Comparison of ENCODE assay signal across 9 cellular contexts in genomic region chr7:23349484-23350157, GRCh38. TPM values are rescaled to one million over a fixed set of nuclear protein-coding genes. Genes with fewer than 3 reads are reported as not detected.
DNase-seq lines count a peak whose midpoint lies in the region; ATAC-seq, FAIRE-seq and TF ChIP-seq lines count a peak whose summit lies in the region.
"Had no signal": no experiment of that assay in that cellular context is flagged by ENCODE, and none has a peak within 500 bp of the region (broad histone marks: within the 10 kb centered on the region; RNA-seq: fewer than 3 reads in every experiment).

No MANE protein-coding gene starts in this region.

- H3K9ac ChIP-seq in H1 (replicated peaks in 1 of 4; ENCODE audit: extremely low read depth in 1 of 4, low read depth in 3 of 4, low read length in 3 of 4) (no peak overlapping the region; a peak in 1 of 7 replicates), neural cell (ENCODE audit: low read length) (no peak overlapping the region)

- H3K36me3 ChIP-seq in H1 (ENCODE audit: control insufficient read depth in 2 of 4, insufficient read depth in 4 of 4, low read length in 3 of 4) (peaks cover 13 to 66% (median 37%) of the 10 kb centered on the region in 4 experiments), neural cell (ENCODE audit: insufficient read depth, low read length) (peaks cover 4% of the 10 kb centered on the region)

- no peaks in the 10 kb centered on the region for H3K79me1 ChIP-seq in H1 (ENCODE audit: low read depth, low read length)

- FAIRE-seq in H1 (lab: Jason Lieb, UNC) = no peak

- no peak overlapping the region for H3K56ac ChIP-seq in H1 (replicated peaks; ENCODE audit: insufficient read length, low read depth, low read length)

- no peak overlapping the region for H2BK120ac ChIP-seq in H1 (replicated peaks; ENCODE audit: low read depth, low read length)

- no peak for TF ChIP-seq POLR2A in H1 (IDR thresholded peaks at IDR 0.05; ENCODE audit: control extremely low read depth in 1 of 2, low read depth in 2 of 2, low read length in 2 of 2)

- DNase-seq in EH (ENCODE audit: low read depth) (peak; percentile 94), NCI-H82 treated with DMSO at 0.1 percent for 48 hours (lab: John Stamatoyannopoulos, UW; ENCODE audit: unreplicated experiment) (peak; percentile 11), H1 (ENCODE audit: low read depth in 1 of 2, low spot score in 2 of 2) (no peak), DMS153 (lab: John Stamatoyannopoulos, UW) (no peak)
- DNase-seq: DMS79 treated with DMSO at 0.1 percent for 48 hours had no signal

- peak overlapping the region; percentile 11 for H4K91ac ChIP-seq in H1 (replicated peaks; ENCODE audit: insufficient read length, low read length)

- no peak overlapping the region; the same call in 1 of the 2 replicates for H2BK5ac ChIP-seq in H1 (ENCODE audit: low read depth, low read length)

- H2BK12ac ChIP-seq in H1 (ENCODE audit: low read depth, low read length) = no peak overlapping the region

- H3K4me1 ChIP-seq in H1 (replicated peaks in 1 of 4; ENCODE audit: control insufficient read depth in 3 of 4, insufficient read depth in 4 of 4, low read length in 3 of 4) = peaks cover 0 to 3% (median 2%) of the 10 kb centered on the region in 4 experiments; a peak in 1 of 7 replicates

- no peak overlapping the region for H2BK15ac ChIP-seq in H1 (ENCODE audit: low read length)

- peak overlapping the region; percentile 18 for H4K5ac ChIP-seq in H1 (ENCODE audit: insufficient read length, low read depth, low read length)

- H3K4me3 ChIP-seq in H1 (ENCODE audit: extremely low read depth in 1 of 4, insufficient read depth in 2 of 4, low read depth in 3 of 4, low read length in 4 of 4) (no peak overlapping the region), neural cell (ENCODE audit: low read length) (peak overlapping the region; percentile 15)

- no peak overlapping the region for H2BK20ac ChIP-seq in H1 (ENCODE audit: low read length)

- no peak overlapping the region for H3K14ac ChIP-seq in H1 (ENCODE audit: insufficient read length)

- no peak overlapping the region for H2AK5ac ChIP-seq in H1 (ENCODE audit: low read depth, low read length)

- no peak overlapping the region for H4K8ac ChIP-seq in H1 (ENCODE audit: extremely low read depth, insufficient read depth, low read length)

- H3K4me2 ChIP-seq in H1 (ENCODE audit: insufficient read depth in 1 of 2, low read depth in 2 of 2, low read length in 2 of 2) (no peak overlapping the region), neural cell (ENCODE audit: low read length) (no peak overlapping the region)

- no peak overlapping the region for H3K23ac ChIP-seq in H1 (ENCODE audit: insufficient read length)

- H3K79me2 ChIP-seq in H1 (ENCODE audit: control insufficient read depth in 1 of 2, insufficient read depth in 2 of 2, low read length in 2 of 2) = peaks cover 0 to 34% of the 10 kb centered on the region in 2 experiments; a peak in 2 of 4 replicates
- no peaks in the 10 kb centered on the region for H3K79me2 ChIP-seq in neural cell (replicated peaks; ENCODE audit: insufficient read depth, low read length)

- ATAC-seq in GM18868 (IDR thresholded peaks at IDR 0.05; ENCODE audit: unreplicated experiment) (no peak), HG02678 (IDR thresholded peaks at IDR 0.05; ENCODE audit: unreplicated experiment) (no peak), HG03520 (IDR thresholded peaks at IDR 0.05; ENCODE audit: unreplicated experiment) (no peak)

- H3K4ac ChIP-seq in H1 (replicated peaks; ENCODE audit: insufficient read length, low read depth, low read length) = peak overlapping the region; percentile 33

- H3F3A ChIP-seq in neural cell (ENCODE audit: insufficient read depth, low read length, poor library complexity, severe bottlenecking) = peaks cover 3% of the 10 kb centered on the region

- no peaks in the 10 kb centered on the region for H3K9me3 ChIP-seq in H1 (ENCODE audit: insufficient read depth in 2 of 2, low read depth in 1 of 2, low read length in 1 of 2)
- no peaks in the 10 kb centered on the region for H3K9me3 ChIP-seq in neural cell (ENCODE audit: low read length)

- whole genome bisulfite sequencing in H1 (ENCODE audit: extremely low coverage in 1 of 2, insufficient coverage in 1 of 2, insufficient read length in 1 of 2, insufficient replicate concordance in 2 of 2, low coverage in 1 of 2, low lambda C conversion rate in 2 of 2, missing lambda C conversion rate in 1 of 2), 2 experiments = 86% methylated on average over 7 of the region's 7 CpGs; no CpG with 5 or more reads in 1 of the 2 experiments

- no peaks in the 10 kb centered on the region for H3K23me2 ChIP-seq in H1 (ENCODE audit: low read depth, low read length)

- no peaks in the 10 kb centered on the region for H3K9me2 ChIP-seq in neural cell (ENCODE audit: insufficient read depth, low read length)

- no peak for TF ChIP-seq EP300 in H1 (IDR thresholded peaks at IDR 0.05; ENCODE audit: borderline replicate concordance in 1 of 2, low read depth in 2 of 2, low read length in 2 of 2)
- TF ChIP-seq EP300 in neural cell (conservative IDR thresholded peaks at IDR 0.05; ENCODE audit: poor library complexity, severe bottlenecking) = no peak

- CTCF ChIA-PET in H1 (lab: Charles Lee; ENCODE audit: partially characterized antibody) = interaction anchor here (0.7 to 1.7 kb wide), 6 partner anchors 8 to 118 kb away, joined by 3 to 5 read pairs (median 3); no protein-coding TSS in a partner anchor

- H2AFZ ChIP-seq in H1 (ENCODE audit: low read length) (no peak overlapping the region), neural cell (ENCODE audit: low read depth, low read length) (no peak overlapping the region)

- H4K20me1 ChIP-seq in H1 (replicated peaks in 1 of 2; ENCODE audit: control insufficient read depth in 1 of 2, insufficient read depth in 2 of 2, low read length in 2 of 2) = peaks cover 5 to 7% of the 10 kb centered on the region in 2 experiments
- no peaks in the 10 kb centered on the region for H4K20me1 ChIP-seq in neural cell (ENCODE audit: insufficient read depth)

- POLR2A ChIA-PET in H1 (lab: Charles Lee; ENCODE audit: partially characterized antibody) = interaction anchor here (0.8 to 1.7 kb wide), 8 partner anchors 9 to 173 kb away, joined by 3 to 5 read pairs (median 3); partner anchors contain the start of gene MALSU1

- TF ChIP-seq RAD21 in H1 (IDR thresholded peaks at IDR 0.05 in 1 of 2, conservative IDR thresholded peaks at IDR 0.05 in 1 of 2; ENCODE audit: low read depth in 2 of 2, low read length in 2 of 2) (no peak), neural cell (conservative IDR thresholded peaks at IDR 0.05) (no peak)

- H3K27ac ChIP-seq in H1 (ENCODE audit: low read depth, low read length) (no peak overlapping the region), neural cell (ENCODE audit: low read length) (no peak overlapping the region)

- H3K27me3 ChIP-seq in H1 (replicated peaks in 1 of 4; ENCODE audit: control insufficient read depth in 3 of 4, extremely low read depth in 1 of 4, insufficient read depth in 3 of 4, low read length in 3 of 4) (no peaks in the 10 kb centered on the region), neural cell (ENCODE audit: insufficient read depth, low read depth, low read length) (no peaks in the 10 kb centered on the region)

- H3K18ac ChIP-seq in H1 (ENCODE audit: extremely low read depth, low read length) = no peak overlapping the region

- TF ChIP-seq CTCF in H1 (IDR thresholded peaks at IDR 0.05; ENCODE audit: control extremely low read depth in 1 of 3, insufficient read depth in 1 of 3, low read depth in 1 of 3, low read length in 3 of 3) (no peak), neural cell (IDR thresholded peaks at IDR 0.05; ENCODE audit: poor library complexity, severe bottlenecking) (no peak)

TF ChIP-seq in H1, 55 proteins besides CTCF, POLR2A, EP300 and RAD21 (continues in another document):
- TF ChIP-seq MAX (IDR thresholded peaks at IDR 0.05) = no peak
- TF ChIP-seq TAF1 (IDR thresholded peaks at IDR 0.05; ENCODE audit: low read depth, low read length) = no peak
- TF ChIP-seq E2F6 (IDR thresholded peaks at IDR 0.05) = no peak
- TF ChIP-seq CHD2 (IDR thresholded peaks at IDR 0.05; ENCODE audit: low read length) = no peak
- TF ChIP-seq RXRA (IDR thresholded peaks at IDR 0.05; ENCODE audit: insufficient read depth, low read depth, low read length) = no peak

TF ChIP-seq in neural cell, 6 proteins besides CTCF, POLR2A, EP300 and RAD21 (continues in another document):
- TF ChIP-seq SMC3 (conservative IDR thresholded peaks at IDR 0.05; ENCODE audit: poor library complexity) (no peak), MXI1 (conservative IDR thresholded peaks at IDR 0.05; ENCODE audit: poor library complexity, severe bottlenecking) (no peak), EZH2 (IDR thresholded peaks at IDR 0.05; ENCODE audit: borderline replicate concordance, insufficient read depth, low read length, poor library complexity, severe bottlenecking) (no peak), POLR2AphosphoS5 (IDR thresholded peaks at IDR 0.05) (no peak), TAF1 (IDR thresholded peaks at IDR 0.05; ENCODE audit: low read depth) (no peak)

RNA-seq across cellular contexts. Expression of gene MALSU1, which starts 50.5 kb away (rescaled TPM):
- 84.0 and 86.8 TPM in 2 replicates for total RNA-seq in H1 (2021; fragmentation: NEBNext Ultra II Directional; extraction: Animal tissue kit (Norgen Biotek cat#: 25700))
- 72.5 and 73.5 TPM in 2 replicates for polyA plus RNA-seq in H1 (2011; rRNA removed)
- 70.0 TPM for polyA plus RNA-seq in H1 (2011; cell fraction: cytosol; rRNA removed)
- polyA plus RNA-seq in H1 (2011; cell fraction: nucleus; rRNA removed) = 43.4 TPM
- 67.3 to 74.4 TPM (median 68.6 TPM) in 4 replicates for polyA plus RNA-seq in H1 (2012, experiment 1 of 2)
- 19.9 TPM for polyA plus RNA-seq in H1 (2012, experiment 2 of 2)
- polyA plus RNA-seq in H1 (2013, experiment 1 of 2) = 63.5 TPM
- 67.7 TPM for polyA plus RNA-seq in H1 (2013, experiment 2 of 2)
- polyA minus RNA-seq in H1 (2011; rRNA and poly(A)+ RNA removed) = 19.5 and 25.0 TPM in 2 replicates
- polyA minus RNA-seq in H1 (2011; cell fraction: cytosol; rRNA and poly(A)+ RNA removed) = 26.3 TPM
- polyA minus RNA-seq in H1 (2011; cell fraction: nucleus; rRNA and poly(A)+ RNA removed) = 29.2 TPM
- polyA plus RNA-seq in neural cell = 77.8 and 83.0 TPM in 2 replicates
- 27.0 and 36.6 TPM in 2 replicates for polyA minus RNA-seq in neural cell

Comparison
In these comparisons a context has a peak if more than half of its experiments do, and no peak if none do; other contexts are left out.
1. DNase-seq: peak in EH (single experiment) and NCI-H82 treated with DMSO at 0.1 percent for 48 hours (single experiment); none in H1 (0 of 2) and DMS153 (single experiment).